Comparison of ENCODE assay signal across 10 cellular contexts in genomic region chr5:127040779-127041520, GRCh38. TPM values are rescaled to one million over a fixed set of nuclear protein-coding genes. Genes with fewer than 3 reads are reported as not detected.
DNase-seq lines count a peak whose midpoint lies in the region; ATAC-seq and TF ChIP-seq lines count a peak whose summit lies in the region.
"Had no signal": no experiment of that assay in that cellular context is flagged by ENCODE, and none has a peak within 500 bp of the region (broad histone marks: within the 10 kb centered on the region; RNA-seq: fewer than 3 reads in every experiment).

No MANE protein-coding gene starts in this region.

- POLR2A ChIA-PET in naive thymus-derived CD4-positive, alpha-beta T cell (lab: Charles Lee), result no interaction called here

- peak; percentile 94 for ATAC-seq in foreskin keratinocyte
- no peak for ATAC-seq in gastrocnemius medialis
- no peak for ATAC-seq in naive thymus-derived CD4-positive, alpha-beta T cell
- ATAC-seq: activated CD8-positive, alpha-beta T cell treated with anti-CD3 and anti-CD28 coated beads, Interleukin-2, amount 10 ng/mL, durations not matched to agents 7 days and 5 days had no signal

- in situ Hi-C loops in gastrocnemius medialis (cut with MboI; ENCODE audit: low sequenced_read_pairs in 4 of 4), result loop anchor here in 1 of 4 donors (25.0 kb wide), 1 partner anchor 179 kb away; no protein-coding TSS in a partner anchor

- H3K27me3 ChIP-seq in Peyer's patch, result no peaks in the 10 kb centered on the region
- H3K27me3 ChIP-seq in foreskin keratinocyte, result no peaks in the 10 kb centered on the region
- no peaks in the 10 kb centered on the region for H3K27me3 ChIP-seq in gastrocnemius medialis
- no peaks in the 10 kb centered on the region for H3K27me3 ChIP-seq in naive thymus-derived CD4-positive, alpha-beta T cell (ENCODE audit: control insufficient read depth in 2 of 2, insufficient read depth in 2 of 2, low read length in 2 of 2)

- intact Hi-C loops in gastrocnemius medialis (cut with DNase I; ENCODE audit: low total_unique reads), result no loop called here
- intact Hi-C loops in naive thymus-derived CD4-positive, alpha-beta T cell (cut with micrococcal nuclease), result no loop called here

- H3K9me3 Mint-ChIP-seq in naive thymus-derived CD4-positive, alpha-beta T cell, result no peaks in the 10 kb centered on the region

- no peaks in the 10 kb centered on the region for H3K36me3 ChIP-seq in Peyer's patch
- no peaks in the 10 kb centered on the region for H3K36me3 ChIP-seq in gastrocnemius medialis
- no peaks in the 10 kb centered on the region for H3K36me3 ChIP-seq in naive thymus-derived CD4-positive, alpha-beta T cell (ENCODE audit: control insufficient read depth in 2 of 3, insufficient read depth in 3 of 3, low read length in 3 of 3)

- no peak for TF ChIP-seq POLR2A in Peyer's patch (IDR thresholded peaks at IDR 0.05)
- no peak for TF ChIP-seq POLR2A in gastrocnemius medialis (IDR thresholded peaks at IDR 0.05)

- no peak for TF ChIP-seq RAD21 in Ishikawa (IDR thresholded peaks at IDR 0.05; ENCODE audit: low read depth)

- CTCF ChIA-PET in naive thymus-derived CD4-positive, alpha-beta T cell (lab: Charles Lee), result no interaction called here

- no peaks in the 10 kb centered on the region for H3K27me3 Mint-ChIP-seq in naive thymus-derived CD4-positive, alpha-beta T cell

- no peaks in the 10 kb centered on the region for H3K36me3 Mint-ChIP-seq in naive thymus-derived CD4-positive, alpha-beta T cell

- H3K27ac ChIP-seq in Peyer's patch (peak overlapping the region in 3 of 4 donors; percentile 58 to 87 (median 75)), foreskin keratinocyte (no peak overlapping the region), gastrocnemius medialis (peak overlapping the region; percentile 13 to 40 (median 25))
- H3K27ac ChIP-seq in naive thymus-derived CD4-positive, alpha-beta T cell (ENCODE audit: low read depth, low read length), result no peak overlapping the region
- H3K27ac ChIP-seq: parathyroid adenoma had no signal

- TF ChIP-seq EP300 in Ishikawa (IDR thresholded peaks at IDR 0.05; ENCODE audit: borderline replicate concordance), result no peak

- H3K4me3 Mint-ChIP-seq in naive thymus-derived CD4-positive, alpha-beta T cell, result no peak overlapping the region
- H3K4me3 Mint-ChIP-seq: activated CD8-positive, alpha-beta T cell treated with anti-CD3 and anti-CD28 coated beads, Interleukin-2, amount 10 ng/mL, durations not matched to agents 7 days and 5 days had no signal

- H3K4me3 ChIP-seq in Peyer's patch, result peak overlapping the region in 2 of 4 donors; percentile 20 to 28
- no peak overlapping the region for H3K4me3 ChIP-seq in gastrocnemius medialis
- no peak overlapping the region for H3K4me3 ChIP-seq in naive thymus-derived CD4-positive, alpha-beta T cell (ENCODE audit: low read length)

- DNase-seq in Peyer's patch (peak in 2 of 3 donors; percentile 51 to 69), foreskin keratinocyte (peak; percentile 56 to 75), gastrocnemius medialis (no peak), NCI-H446 (lab: John Stamatoyannopoulos, UW) (no peak), COLO829 (ENCODE audit: low spot score) (no peak)
- DNase-seq in activated T-cell treated with anti-CD3 and anti-CD28 coated beads, Interleukin-2, amount 50 U/mL, for 1 hour, result no peak
- no peak for DNase-seq in naive thymus-derived CD4-positive, alpha-beta T cell
- DNase-seq: activated CD8-positive, alpha-beta T cell treated with anti-CD3 and anti-CD28 coated beads, Interleukin-2, amount 10 ng/mL, durations not matched to agents 7 days and 5 days had no signal

- peak overlapping the region in 1 of 9 donors; percentile 15 for H3K27ac Mint-ChIP-seq in naive thymus-derived CD4-positive, alpha-beta T cell
- H3K27ac Mint-ChIP-seq: activated CD8-positive, alpha-beta T cell treated with anti-CD3 and anti-CD28 coated beads, Interleukin-2, amount 10 ng/mL, durations not matched to agents 7 days and 5 days had no signal

- TF ChIP-seq CTCF in Peyer's patch (IDR thresholded peaks at IDR 0.05) (no peak), foreskin keratinocyte (conservative IDR thresholded peaks at IDR 0.05) (no peak), gastrocnemius medialis (IDR thresholded peaks at IDR 0.05 in 4 of 5, conservative IDR thresholded peaks at IDR 0.05 in 1 of 5) (no peak)

- H3K4me1 ChIP-seq in Peyer's patch, result peaks cover 0 to 6% (median 0%) of the 10 kb centered on the region in 4 donors
- H3K4me1 ChIP-seq in foreskin keratinocyte, result peaks cover 26% of the 10 kb centered on the region
- peaks cover 0 to 6% of the 10 kb centered on the region in 2 donors for H3K4me1 ChIP-seq in gastrocnemius medialis
- no peaks in the 10 kb centered on the region for H3K4me1 ChIP-seq in naive thymus-derived CD4-positive, alpha-beta T cell (ENCODE audit: control insufficient read depth in 2 of 2, insufficient read depth in 2 of 2, low read length in 2 of 2)

- peaks cover 0 to 5% (median 0%) of the 10 kb centered on the region in 7 donors for H3K4me1 Mint-ChIP-seq in naive thymus-derived CD4-positive, alpha-beta T cell

- H3K9me3 ChIP-seq in Peyer's patch (no peaks in the 10 kb centered on the region), gastrocnemius medialis (no peaks in the 10 kb centered on the region)
- no peaks in the 10 kb centered on the region for H3K9me3 ChIP-seq in naive thymus-derived CD4-positive, alpha-beta T cell (ENCODE audit: control insufficient read depth in 2 of 3, low read length in 3 of 3)

TF ChIP-seq in Ishikawa, 13 proteins besides CTCF, POLR2A, EP300 and RAD21:
- TF ChIP-seq TEAD4 (IDR thresholded peaks at IDR 0.05) (no peak), EGR1 (IDR thresholded peaks at IDR 0.05) (peak; percentile 37; the same call in 1 of the 2 replicates), CREB1 (IDR thresholded peaks at IDR 0.05; ENCODE audit: low read depth) (no peak), REST (IDR thresholded peaks at IDR 0.05; ENCODE audit: low read depth) (no peak)
TF ChIP-seq in Ishikawa: peak in this region for 1.

RNA-seq across cellular contexts. Expression of gene MARCHF3, which starts 10.6 kb away (rescaled TPM):
- total RNA-seq in Peyer's patch (10 to 100 TPM; 10.7 to 22.9 (median 20.1) TPM), foreskin keratinocyte (0.42 and 0.61 TPM in 2 replicates), gastrocnemius medialis (1 to 10 TPM; 2.4 to 6.2 (median 3.6) TPM)
- 0.26 and 0.51 TPM in 2 replicates for polyA plus RNA-seq in foreskin keratinocyte
- 10 to 100 TPM in 3 of 5 experiments, 1 to 10 TPM in 2; 3.1 to 15.4 (median 13.0) TPM for total RNA-seq in naive thymus-derived CD4-positive, alpha-beta T cell
- polyA plus RNA-seq in naive thymus-derived CD4-positive, alpha-beta T cell, result 10 to 100 TPM; 10.8 to 14.9 TPM

RNA-seq across cellular contexts. Expression of gene C5orf63, which starts 32.4 kb away (rescaled TPM):
- total RNA-seq in Peyer's patch (10 to 100 TPM in 2 of 4 donors, 1 to 10 TPM in 2; 1.7 to 12.1 (median 9.4) TPM), foreskin keratinocyte (3.4 and 4.2 TPM in 2 replicates), gastrocnemius medialis (1 to 10 TPM; 2.1 to 3.6 (median 3.3) TPM)
- polyA plus RNA-seq in foreskin keratinocyte, result 3.7 and 4.3 TPM in 2 replicates
- 10 to 100 TPM in 4 of 5 experiments, 1 to 10 TPM in 1; 9.2 to 20.7 (median 11.9) TPM for total RNA-seq in naive thymus-derived CD4-positive, alpha-beta T cell
- polyA plus RNA-seq in naive thymus-derived CD4-positive, alpha-beta T cell, result 1 to 10 TPM; 4.3 to 4.7 TPM

Comparison
In these comparisons a context has a peak if more than half of its experiments do, and no peak if none do; other contexts are left out.
1. DNase-seq: peak in Peyer's patch (2 of 3) and foreskin keratinocyte (2 of 2); none in gastrocnemius medialis (0 of 2), NCI-H446 (0 of 2), activated T-cell treated with anti-CD3 and anti-CD28 coated beads, Interleukin-2, amount 50 U/mL, for 1 hour (single experiment), COLO829 (single experiment) and naive thymus-derived CD4-positive, alpha-beta T cell (0 of 9).
2. H3K27ac ChIP-seq: peak in Peyer's patch (3 of 4) and gastrocnemius medialis (4 of 4); none in foreskin keratinocyte (single experiment) and naive thymus-derived CD4-positive, alpha-beta T cell (single experiment).